ENCODE assay signal across 8 cellular contexts in genomic region chr14:67674139-67674479, GRCh38. TPM values are rescaled to one million over a fixed set of nuclear protein-coding genes. Genes with fewer than 3 reads are reported as not detected.
DNase-seq lines count a peak whose midpoint lies in the region; ATAC-seq and TF ChIP-seq lines count a peak whose summit lies in the region.

No MANE protein-coding gene starts in this region.

- no peaks in the 10 kb centered on the region for H3K27me3 Mint-ChIP-seq in Caco-2 (ENCODE audit: insufficient read depth, unreplicated experiment)
- no peaks in the 10 kb centered on the region for H3K27me3 Mint-ChIP-seq in activated T-cell treated with anti-CD3 and anti-CD28 coated beads, Interleukin-2, amount 50 U/mL, for 4 hours (ENCODE audit: low read depth)
- H3K27me3 Mint-ChIP-seq in stimulated activated naive CD8-positive, alpha-beta T cell treated with anti-CD3 and anti-CD28 coated beads, Interleukin-15, Interleukin-2, amounts not matched to agents 100 ng/mL and 50 ng/mL, for 24 hours: no peaks in the 10 kb centered on the region

- peak overlapping the region; percentile 94 to 96 for H3K27ac ChIP-seq in mucosa of rectum (ENCODE audit: low read depth in 2 of 2, low read length in 2 of 2)

- peak overlapping the region; percentile 86 to 95 for H3K9ac ChIP-seq in mucosa of rectum (ENCODE audit: low read depth in 1 of 2, low read length in 2 of 2)

- intact Hi-C loops in Caco-2 (cut with micrococcal nuclease; ENCODE audit: unreplicated experiment): loop anchor here (1.0 to 2.0 kb wide), 2 partner anchors 21 to 55 kb away; partner anchors contain the start of genes ARG2 and RDH11

- H3K4me1 Mint-ChIP-seq in Caco-2 (ENCODE audit: low read depth, unreplicated experiment): peaks cover 15% of the 10 kb centered on the region
- H3K4me1 Mint-ChIP-seq in activated T-cell treated with anti-CD3 and anti-CD28 coated beads, Interleukin-2, amount 50 U/mL, for 4 hours (ENCODE audit: low read depth): peaks cover 49% of the 10 kb centered on the region
- peaks cover 44% of the 10 kb centered on the region for H3K4me1 Mint-ChIP-seq in stimulated activated naive CD8-positive, alpha-beta T cell treated with anti-CD3 and anti-CD28 coated beads, Interleukin-15, Interleukin-2, amounts not matched to agents 100 ng/mL and 50 ng/mL, for 24 hours (ENCODE audit: low read depth)

- H3K4me3 ChIP-seq in Caco-2 (ENCODE audit: low read depth, low read length) (peak overlapping the region; percentile 96), mucosa of rectum (ENCODE audit: low read length in 2 of 2) (peak overlapping the region; percentile 69 to 96)

- H3K27ac Mint-ChIP-seq in Caco-2 (ENCODE audit: unreplicated experiment): peak overlapping the region; percentile 85
- peak overlapping the region; percentile 83 for H3K27ac Mint-ChIP-seq in stimulated activated naive CD8-positive, alpha-beta T cell treated with anti-CD3 and anti-CD28 coated beads, Interleukin-15, Interleukin-2, amounts not matched to agents 100 ng/mL and 50 ng/mL, for 24 hours

- H3K36me3 ChIP-seq in Caco-2 (ENCODE audit: control insufficient read depth, insufficient read depth, low read length) (no peaks in the 10 kb centered on the region), mucosa of rectum (ENCODE audit: control insufficient read depth in 2 of 2, insufficient read depth in 2 of 2, low read length in 2 of 2) (peaks cover 0 to 2% of the 10 kb centered on the region in 2 donors)

- peak; percentile 81 to 86 for DNase-seq in Caco-2
- DNase-seq in HS-5 (ENCODE audit: low read depth): peak; percentile 24
- peak; percentile 30 for DNase-seq in NOMO-1 treated with dmso at 0.1 percent for 144 hours (lab: John Stamatoyannopoulos, UW; ENCODE audit: unreplicated experiment)
- DNase-seq in activated T-cell treated with anti-CD3 and anti-CD28 coated beads, Interleukin-2, amount 50 U/mL, for 4 hours: peak; percentile 36

- peaks cover 33% of the 10 kb centered on the region for H3K36me3 Mint-ChIP-seq in Caco-2 (ENCODE audit: insufficient read depth, unreplicated experiment)
- peaks cover 13% of the 10 kb centered on the region for H3K36me3 Mint-ChIP-seq in activated T-cell treated with anti-CD3 and anti-CD28 coated beads, Interleukin-2, amount 50 U/mL, for 4 hours (ENCODE audit: insufficient read depth)
- H3K36me3 Mint-ChIP-seq in stimulated activated naive CD8-positive, alpha-beta T cell treated with anti-CD3 and anti-CD28 coated beads, Interleukin-15, Interleukin-2, amounts not matched to agents 100 ng/mL and 50 ng/mL, for 24 hours (ENCODE audit: low read depth): peaks cover 20% of the 10 kb centered on the region

- H3K9me3 ChIP-seq in Caco-2 (no peaks in the 10 kb centered on the region), mucosa of rectum (ENCODE audit: control insufficient read depth in 2 of 2, low read length in 2 of 2) (no peaks in the 10 kb centered on the region)

- peak overlapping the region; percentile 91 for H3K4me3 Mint-ChIP-seq in Caco-2 (ENCODE audit: unreplicated experiment)
- H3K4me3 Mint-ChIP-seq in activated T-cell treated with anti-CD3 and anti-CD28 coated beads, Interleukin-2, amount 50 U/mL, for 4 hours: peak overlapping the region; percentile 92
- H3K4me3 Mint-ChIP-seq in stimulated activated naive CD8-positive, alpha-beta T cell treated with anti-CD3 and anti-CD28 coated beads, Interleukin-15, Interleukin-2, amounts not matched to agents 100 ng/mL and 50 ng/mL, for 24 hours: peak overlapping the region; percentile 95

- BruUV-seq in Caco-2 (replicated peaks; lab: Mats Ljungman, UMichigan): no TSS peak

- no peaks in the 10 kb centered on the region for H3K9me3 Mint-ChIP-seq in Caco-2 (ENCODE audit: unreplicated experiment)
- no peaks in the 10 kb centered on the region for H3K9me3 Mint-ChIP-seq in activated T-cell treated with anti-CD3 and anti-CD28 coated beads, Interleukin-2, amount 50 U/mL, for 4 hours
- no peaks in the 10 kb centered on the region for H3K9me3 Mint-ChIP-seq in stimulated activated naive CD8-positive, alpha-beta T cell treated with anti-CD3 and anti-CD28 coated beads, Interleukin-15, Interleukin-2, amounts not matched to agents 100 ng/mL and 50 ng/mL, for 24 hours

- no peaks in the 10 kb centered on the region for H3K27me3 ChIP-seq in Caco-2 (replicated peaks; ENCODE audit: control insufficient read depth, insufficient read depth, low read length)
- no peaks in the 10 kb centered on the region for H3K27me3 ChIP-seq in mucosa of rectum (ENCODE audit: control insufficient read depth in 2 of 2, insufficient read depth in 2 of 2, low read length in 2 of 2)

- ATAC-seq in GM21367 (IDR thresholded peaks at IDR 0.05; ENCODE audit: unreplicated experiment) (peak; percentile 34), esophagus mucosa (peak; percentile 80)
- peak; percentile 68 to 72 for ATAC-seq in activated T-cell treated with anti-CD3 and anti-CD28 coated beads, Interleukin-2, amount 50 U/mL, for 4 hours

- H3K4me1 ChIP-seq in Caco-2 (no peaks in the 10 kb centered on the region; the same call in 1 of the 2 replicates), mucosa of rectum (ENCODE audit: control insufficient read depth in 2 of 2, insufficient read depth in 2 of 2, low read length in 2 of 2) (peaks cover 10 to 14% of the 10 kb centered on the region in 2 donors)

- CTCF ChIA-PET in Caco-2 (lab: Charles Lee): interaction anchor here (1.1 to 2.2 kb wide), 4 partner anchors 21 to 74 kb away, joined by 4 to 8 read pairs (median 6); partner anchors contain the start of genes ARG2, PIGH and RDH11

- TF ChIP-seq CTCF in Caco-2 (IDR thresholded peaks at IDR 0.05; ENCODE audit: insufficient read depth in 1 of 2, low read depth in 1 of 2, low read length in 1 of 2, severe bottlenecking in 1 of 2, unreplicated experiment in 1 of 2): peak; percentile 10 to 41

- POLR2A ChIA-PET in Caco-2 (lab: Charles Lee): no interaction called here

RNA-seq across cellular contexts. Expression of gene VTI1B, which starts 0.3 kb away (rescaled TPM):
- total RNA-seq in Caco-2 (2022) (102 and 117 TPM in 2 replicates), esophagus mucosa (81.0 TPM)
- 10 to 100 TPM; 79.2 to 86.8 (median 80.1) TPM for total RNA-seq in activated T-cell treated with anti-CD3 and anti-CD28 coated beads, Interleukin-2, amount 50 U/mL, for 4 hours

RNA-seq across cellular contexts. Expression of gene RDH11, which starts 21.5 kb away (rescaled TPM):
- 80.2 and 83.1 TPM in 2 replicates for total RNA-seq in Caco-2 (2022)
- 10 to 100 TPM; 37.9 to 43.3 (median 42.5) TPM for total RNA-seq in activated T-cell treated with anti-CD3 and anti-CD28 coated beads, Interleukin-2, amount 50 U/mL, for 4 hours
- total RNA-seq in esophagus mucosa: 60.1 TPM

RNA-seq across cellular contexts. Expression of gene RDH12, which starts 27.6 kb away (rescaled TPM):
- total RNA-seq in Caco-2 (2022): 0.28 TPM in 1 of 2 replicates, not detected in the other
- total RNA-seq in activated T-cell treated with anti-CD3 and anti-CD28 coated beads, Interleukin-2, amount 50 U/mL, for 4 hours: under 1 TPM in 1 of 3 donors, not detected in 2; 0.15 TPM
- 30.9 TPM for total RNA-seq in esophagus mucosa

RNA-seq across cellular contexts. Expression of gene ARG2, which starts 54.4 kb away (rescaled TPM):
- 22.6 and 22.8 TPM in 2 replicates for total RNA-seq in Caco-2 (2022)
- 1 to 10 TPM; 3.1 to 4.6 (median 4.3) TPM for total RNA-seq in activated T-cell treated with anti-CD3 and anti-CD28 coated beads, Interleukin-2, amount 50 U/mL, for 4 hours
- total RNA-seq in esophagus mucosa: 35.6 TPM

Comparison
In these comparisons a context has a peak if more than half of its experiments do, and no peak if none do; other contexts are left out.
1. Peak in every context shown above with its lines: DNase-seq, ATAC-seq, H3K4me3 ChIP-seq and H3K27ac ChIP-seq.
2. DNase-seq: peak in every context shown above with its lines; median percentile 84 in Caco-2; 36 in activated T-cell treated with anti-CD3 and anti-CD28 coated beads, Interleukin-2, amount 50 U/mL, for 4 hours; 30 in NOMO-1 treated with dmso at 0.1 percent for 144 hours; 24 in HS-5.
3. RNA of gene RDH12, which starts 27.6 kb away (total RNA-seq): 30.9 TPM in esophagus mucosa (single experiment); 0.28 TPM in Caco-2 and 0.15 TPM in activated T-cell treated with anti-CD3 and anti-CD28 coated beads, Interleukin-2, amount 50 U/mL, for 4 hours; every median in the first group is over 10 times any median in the second.